Comparison of ENCODE assay signal across 22 cellular contexts in the genomic region with DNA sequence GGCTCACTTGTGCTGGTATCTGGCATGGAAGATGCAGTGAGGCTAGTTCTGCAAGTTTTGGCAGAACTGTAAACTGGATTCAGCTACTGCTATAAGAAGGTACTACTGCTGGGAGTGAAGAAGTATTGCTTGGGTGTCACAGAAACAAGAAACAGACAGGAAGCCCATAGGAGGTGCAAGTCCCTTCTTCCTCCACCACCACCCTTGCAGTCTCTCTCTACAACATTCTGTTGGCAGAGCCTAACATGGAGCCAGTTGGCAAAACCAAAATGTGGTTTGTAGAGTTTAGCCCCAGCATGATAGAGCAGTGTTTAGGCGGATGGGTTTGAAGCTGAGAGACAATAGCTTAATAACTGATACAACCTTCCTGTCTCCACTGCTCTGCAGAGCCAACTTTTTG.
"Had no signal": no experiment of that assay in that cellular context is flagged by ENCODE, and none has a peak within 500 bp of the region (broad histone marks: within the 10 kb centered on the region; RNA-seq: fewer than 3 reads in every experiment).

No MANE protein-coding gene starts in this region.

- H3K4me3 Mint-ChIP-seq: activated CD8-positive, alpha-beta T cell treated with anti-CD3 and anti-CD28 coated beads, Interleukin-2, amount 10 ng/mL, durations not matched to agents 7 days and 5 days; activated naive CD4-positive, alpha-beta T cell treated with anti-CD3 and anti-CD28 coated beads, Interleukin-2, amount 50 U/mL, for 24 hours had no signal

- H3K27ac ChIP-seq: ascending aorta, body of pancreas, VCaP had no signal

- H3K27ac Mint-ChIP-seq: activated CD8-positive, alpha-beta T cell treated with anti-CD3 and anti-CD28 coated beads, Interleukin-2, amount 10 ng/mL, durations not matched to agents 7 days and 5 days; activated naive CD4-positive, alpha-beta T cell treated with anti-CD3 and anti-CD28 coated beads, Interleukin-2, amount 50 U/mL, for 24 hours had no signal

- DNase-seq: activated CD4-positive, alpha-beta T cell treated with anti-CD3 and anti-CD28 coated beads for 48 hours; activated CD4-positive, alpha-beta T cell treated with anti-CD3 and anti-CD28 coated beads, Interleukin-2, amount 50 U/mL, for 4 hours; activated CD8-positive, alpha-beta memory T cell treated with anti-CD3 and anti-CD28 coated beads, Interleukin-2, amount 50 U/mL, for 48 hours; activated CD8-positive, alpha-beta T cell treated with anti-CD3 and anti-CD28 coated beads, Interleukin-2, amount 10 ng/mL, durations not matched to agents 7 days and 5 days; activated naive CD4-positive, alpha-beta T cell; activated T-cell treated with anti-CD3 and anti-CD28 coated beads, Interleukin-2, amount 50 U/mL, for 1 hour; body of pancreas; central memory CD4-positive, alpha-beta T cell; NCI-H1105 treated with DMSO at 0.1 percent for 48 hours; NCI-H146; NCI-H187 treated with DMSO at 0.1 percent for 48 hours; NCI-H2081 treated with DMSO at 0.1 percent for 48 hours; NCI-H2171; NCI-H2227 treated with DMSO at 0.1 percent for 48 hours; NCI-H526; NCI-H774; SIG-M5; T-helper 1 cell had no signal

- H3K27me3 Mint-ChIP-seq: activated naive CD4-positive, alpha-beta T cell treated with anti-CD3 and anti-CD28 coated beads, Interleukin-2, amount 50 U/mL, for 24 hours had no signal

- FAIRE-seq: bronchial epithelial cell had no signal

- H3K9me3 ChIP-seq: ascending aorta, body of pancreas had no signal

- H3K4me3 ChIP-seq: ascending aorta, body of pancreas had no signal

- H3K36me3 ChIP-seq: ascending aorta had no signal

- H3K27me3 ChIP-seq: ascending aorta, body of pancreas had no signal
